9 cellular contexts compared by ENCODE assay signal in the genomic region with DNA sequence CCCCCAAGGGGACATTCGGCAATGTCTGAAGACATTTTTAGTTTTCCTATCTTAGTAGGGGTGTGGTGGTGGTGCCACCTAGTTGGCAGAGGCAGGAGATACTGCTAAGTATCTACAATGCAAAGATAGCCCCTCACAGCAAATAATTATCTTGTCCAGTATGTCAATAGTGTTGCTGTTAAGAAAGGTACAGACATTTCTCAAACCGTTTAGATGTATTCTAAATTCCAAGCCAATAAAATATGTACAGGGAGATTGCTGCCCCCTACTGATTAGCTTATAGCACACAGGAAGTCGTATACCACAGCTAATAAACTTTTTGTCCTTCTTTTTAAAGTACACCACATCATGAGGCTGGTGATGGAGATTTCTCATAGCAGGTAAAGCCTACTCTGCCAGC.
DNase-seq lines count a peak whose midpoint lies in the region; ATAC-seq and TF ChIP-seq lines count a peak whose summit lies in the region.
"Had no signal": no experiment of that assay in that cellular context is flagged by ENCODE, and none has a peak within 500 bp of the region (broad histone marks: within the 10 kb centered on the region; RNA-seq: fewer than 3 reads in every experiment).

No MANE protein-coding gene starts in this region.

- TF ChIP-seq RAD21 in Ishikawa (IDR thresholded peaks at IDR 0.05; ENCODE audit: low read depth), result peak; percentile 40; the same call in 1 of the 2 replicates

- intact Hi-C loops in mammary epithelial cell (cut with micrococcal nuclease), result loop anchor here (1.0 to 5.0 kb wide), 4 partner anchors 76 to 1258 kb away; no protein-coding TSS in a partner anchor

- no peak overlapping the region for H2AFZ ChIP-seq in mammary epithelial cell (ENCODE audit: low read depth, low read length)

- no peaks in the 10 kb centered on the region for H3K36me3 ChIP-seq in GM06990 (ENCODE audit: control insufficient read depth, insufficient read depth, low read length)
- no peaks in the 10 kb centered on the region for H3K36me3 ChIP-seq in mammary epithelial cell (ENCODE audit: insufficient read depth, low read length)

- BruUV-seq in mammary epithelial cell (replicated peaks; lab: Mats Ljungman, UMichigan), result no TSS peak

- dilution Hi-C loops in mammary epithelial cell (cut with HindIII; ENCODE audit: low sequenced_read_pairs), result no loop called here

- in situ Hi-C loops in mammary epithelial cell (cut with MboI; ENCODE audit: low sequenced_read_pairs in 2 of 2), result loop anchor here in 1 of 2 donors (25.0 kb wide), 1 partner anchor 193 kb away; no protein-coding TSS in a partner anchor

- H3K27ac ChIP-seq in mammary epithelial cell (ENCODE audit: insufficient read depth, low read depth, low read length), result no peak overlapping the region

- H3K9me3 ChIP-seq in mammary epithelial cell (replicated peaks; ENCODE audit: insufficient read depth, low read length), result no peaks in the 10 kb centered on the region

- no peaks in the 10 kb centered on the region for H3K4me1 ChIP-seq in mammary epithelial cell (ENCODE audit: insufficient read depth, low read length)

- CTCF ChIA-PET in mammary epithelial cell (lab: Charles Lee; ENCODE audit: low non-redundant PET), result interaction anchor here (0.6 kb wide), 1 partner anchor 199 kb away, joined by 4 read pairs; no protein-coding TSS in a partner anchor

- DNase-seq in GM06990 (ENCODE audit: extremely low read depth, insufficient read length) (no peak), mammary epithelial cell (peak; percentile 23), NCI-H187 treated with DMSO at 0.1 percent for 48 hours (lab: John Stamatoyannopoulos, UW) (no peak), NCI-H2107 treated with DMSO at 0.1 percent for 48 hours (lab: John Stamatoyannopoulos, UW; ENCODE audit: unreplicated experiment) (no peak), epidermal melanocyte (ENCODE audit: insufficient read length, low spot score) (no peak), NCI-H146 (lab: John Stamatoyannopoulos, UW) (no peak)

- no peak for TF ChIP-seq EP300 in Ishikawa (IDR thresholded peaks at IDR 0.05; ENCODE audit: borderline replicate concordance)

- H3K27me3 ChIP-seq in GM06990 (replicated peaks; ENCODE audit: control insufficient read depth, insufficient read depth, low read length) (no peaks in the 10 kb centered on the region), mammary epithelial cell (ENCODE audit: insufficient read depth, low read length) (peaks cover 2% of the 10 kb centered on the region)

- peak; percentile 67 for ATAC-seq in GM21529 (IDR thresholded peaks at IDR 0.05; ENCODE audit: unreplicated experiment)
- ATAC-seq: K562 had no signal

- no peak overlapping the region for H3K4me2 ChIP-seq in mammary epithelial cell (ENCODE audit: insufficient read depth, low read depth, low read length)

- WGBS in mammary epithelial cell (ENCODE audit: low coverage, missing lambda C conversion rate), result 57% methylated on average over 3 of the region's 3 CpGs

- no peak overlapping the region for H3K9ac ChIP-seq in mammary epithelial cell (ENCODE audit: insufficient read depth, low read length)

- TF ChIP-seq CTCF in GM06990 (IDR thresholded peaks at IDR 0.05; ENCODE audit: insufficient read depth, low read length, poor library complexity, severe bottlenecking) (peak; percentile 61), mammary epithelial cell (conservative IDR thresholded peaks at IDR 0.05 in 1 of 2, IDR thresholded peaks at IDR 0.05 in 1 of 2; ENCODE audit: extremely low read depth in 1 of 2, insufficient read depth in 1 of 2, low read depth in 1 of 2, low read length in 2 of 2) (peak; percentile 47 to 60)

- H3K4me3 ChIP-seq in GM06990 (replicated peaks; ENCODE audit: low read depth, low read length) (peak overlapping the region; percentile 13; the same call in 1 of the 2 replicates), mammary epithelial cell (replicated peaks in 1 of 3; ENCODE audit: insufficient read depth in 1 of 3, low read depth in 2 of 3, low read length in 3 of 3) (no peak overlapping the region)
- H3K4me3 ChIP-seq: K562 had no signal

- no peaks in the 10 kb centered on the region for H4K20me1 ChIP-seq in mammary epithelial cell (ENCODE audit: insufficient read depth, low read length)

- H3K79me2 ChIP-seq in mammary epithelial cell (ENCODE audit: insufficient read depth, low read length), result no peaks in the 10 kb centered on the region

TF ChIP-seq in Ishikawa, 13 proteins besides CTCF, POLR2A, EP300 and RAD21:
- no peak for TF ChIP-seq ZBTB7A (IDR thresholded peaks at IDR 0.05; ENCODE audit: low read depth)
- no peak for TF ChIP-seq FOXM1 (IDR thresholded peaks at IDR 0.05; ENCODE audit: borderline replicate concordance, low read depth)
- no peak for TF ChIP-seq EGR1 (IDR thresholded peaks at IDR 0.05)
- TF ChIP-seq TCF12 (IDR thresholded peaks at IDR 0.05; ENCODE audit: low read depth), result no peak
- TF ChIP-seq, protein P1, sequence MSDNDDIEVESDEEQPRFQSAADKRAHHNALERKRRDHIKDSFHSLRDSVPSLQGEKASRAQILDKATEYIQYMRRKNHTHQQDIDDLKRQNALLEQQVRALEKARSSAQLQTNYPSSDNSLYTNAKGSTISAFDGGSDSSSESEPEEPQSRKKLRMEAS (IDR thresholded peaks at IDR 0.05), result no peak
- TF ChIP-seq CEBPB (IDR thresholded peaks at IDR 0.05), result no peak
